ENCODE assay signal across 1 cellular context in genomic region chr2:134272831-134273230, GRCh38.
TF ChIP-seq lines count a peak whose summit lies in the region.

No MANE protein-coding gene starts in this region.

TF ChIP-seq in GM12878, 131 proteins besides CTCF, POLR2A, EP300 and RAD21:
- TF ChIP-seq PRDM15 (CRISPR knock-in tag; IDR thresholded peaks at IDR 0.05) = no peak
- no peak for TF ChIP-seq KDM1A (IDR thresholded peaks at IDR 0.05; ENCODE audit: borderline replicate concordance)
- TF ChIP-seq ZNF687 (IDR thresholded peaks at IDR 0.05) = no peak
- TF ChIP-seq NFYA (IDR thresholded peaks at IDR 0.05; ENCODE audit: borderline replicate concordance, low read depth, low read length) = no peak
- no peak for TF ChIP-seq NKRF (conservative IDR thresholded peaks at IDR 0.05)
- no peak for TF ChIP-seq POU2F2 (IDR thresholded peaks at IDR 0.05; ENCODE audit: borderline replicate concordance, low read depth, low read length)
- no peak for TF ChIP-seq IKZF1 (conservative IDR thresholded peaks at IDR 0.05)
- no peak for TF ChIP-seq SUPT20H (IDR thresholded peaks at IDR 0.05; ENCODE audit: borderline replicate concordance, control insufficient read depth, low read depth, low read length)
- TF ChIP-seq SMARCA5 (IDR thresholded peaks at IDR 0.05) = no peak
- TF ChIP-seq JUNB (IDR thresholded peaks at IDR 0.05) = no peak
- no peak for TF ChIP-seq ZSCAN29 (IDR thresholded peaks at IDR 0.05)
- TF ChIP-seq IRF5 (IDR thresholded peaks at IDR 0.05; ENCODE audit: borderline replicate concordance) = no peak
TF ChIP-seq in GM12878: peak in this region for 0.
